In genomic region chr14:86404425-86404824, GRCh38 we compare ENCODE assay signal across 20 cellular contexts.
DNase-seq lines count a peak whose midpoint lies in the region; ATAC-seq, FAIRE-seq and TF ChIP-seq lines count a peak whose summit lies in the region.
"Had no signal": no experiment of that assay in that cellular context is flagged by ENCODE, and none has a peak within 500 bp of the region (broad histone marks: within the 10 kb centered on the region; RNA-seq: fewer than 3 reads in every experiment).

No MANE protein-coding gene starts in this region.

- H2AFZ ChIP-seq in HepG2 (ENCODE audit: low read length): no peak overlapping the region
- no peak overlapping the region for H2AFZ ChIP-seq in PC-3 (ENCODE audit: low read length)

- intact Hi-C loops in HepG2 (cut with micrococcal nuclease; ENCODE audit: unreplicated experiment) (no loop called here), right lobe of liver (cut with DNase I) (no loop called here), PC-3 (cut with micrococcal nuclease) (no loop called here)

- H3K4me3 ChIP-seq in HepG2 (replicated peaks in 1 of 3; ENCODE audit: insufficient read depth in 1 of 3, low read depth in 2 of 3, low read length in 3 of 3) (no peak overlapping the region), right lobe of liver (no peak overlapping the region), PC-3 (ENCODE audit: low read length) (no peak overlapping the region)

- no peaks in the 10 kb centered on the region for H3K9me2 ChIP-seq in PC-3 (replicated peaks; ENCODE audit: low read length)

- H3K36me3 Mint-ChIP-seq in glutamatergic neuron (ENCODE audit: unreplicated experiment): no peaks in the 10 kb centered on the region
- H3K36me3 Mint-ChIP-seq: CD8-positive, alpha-beta memory T cell had no signal

- POLR2A ChIA-PET in HepG2 (lab: Yijun Ruan, JAX) (no interaction called here), PC-3 (lab: Charles Lee; ENCODE audit: unreplicated experiment) (no interaction called here)

- no peak for TF ChIP-seq CTCF in HepG2 (CRISPR knock-in tag; IDR thresholded peaks at IDR 0.05)
- no peak for TF ChIP-seq CTCF in right lobe of liver (IDR thresholded peaks at IDR 0.05)
- TF ChIP-seq CTCF in PC-3 (conservative IDR thresholded peaks at IDR 0.05; ENCODE audit: low read depth, low read length): no peak
- TF ChIP-seq CTCF in glutamatergic neuron (IDR thresholded peaks at IDR 0.05; ENCODE audit: partially characterized antibody, unreplicated experiment): no peak
- TF ChIP-seq CTCF in GM13976 (IDR thresholded peaks at IDR 0.05; ENCODE audit: borderline replicate concordance, control extremely low read depth, extremely low read depth, insufficient read depth, missing control alignments): no peak

- H3K27me3 ChIP-seq in HepG2 (ENCODE audit: control insufficient read depth in 1 of 2, insufficient read depth in 2 of 2, low read length in 2 of 2) (no peaks in the 10 kb centered on the region), right lobe of liver (no peaks in the 10 kb centered on the region), PC-3 (ENCODE audit: low read length) (no peaks in the 10 kb centered on the region)

- H3K27ac Mint-ChIP-seq in glutamatergic neuron (ENCODE audit: unreplicated experiment): peak overlapping the region; percentile 38
- H3K27ac Mint-ChIP-seq: CD8-positive, alpha-beta memory T cell had no signal

- no TSS peak for BruUV-seq in HepG2 (replicated peaks; lab: Mats Ljungman, UMichigan)
- BruUV-seq in PC-3 (replicated peaks; lab: Mats Ljungman, UMichigan): no TSS peak

- no peaks in the 10 kb centered on the region for H3K9me3 Mint-ChIP-seq in glutamatergic neuron (ENCODE audit: unreplicated experiment)

- in situ Hi-C loops in HepG2 (cut with HindIII; ENCODE audit: extremely low pct_ligation_motif_present, low pct_unique_long_range_greater_than_20kb) (no loop called here), GM13976 (cut with MboI; ENCODE audit: low sequenced_read_pairs, unreplicated experiment) (no loop called here)

- no peaks in the 10 kb centered on the region for H3K27me3 Mint-ChIP-seq in glutamatergic neuron (ENCODE audit: unreplicated experiment)

- H3K4me1 ChIP-seq in HepG2 (ENCODE audit: insufficient read depth, low read length) (peaks cover 8% of the 10 kb centered on the region; the same call in 1 of the 2 replicates), right lobe of liver (no peaks in the 10 kb centered on the region), PC-3 (ENCODE audit: insufficient read depth, low read length) (no peaks in the 10 kb centered on the region)

- DNase-seq in HepG2 (ENCODE audit: low spot score) (peak; percentile 30), right lobe of liver (no peak), PC-3 (peak; percentile 25), glutamatergic neuron (no peak), NK-92 (lab: John Stamatoyannopoulos, UW; ENCODE audit: unreplicated experiment) (no peak), GM13976 (ENCODE audit: low spot score) (no peak), NCI-H446 treated with DMSO at 0.1 percent for 48 hours (lab: John Stamatoyannopoulos, UW) (no peak)
- DNase-seq: 8988T; CD8-positive, alpha-beta memory T cell; DMS53; GOT3; Kasumi-1; NCI-H1092 treated with DMSO at 0.1 percent for 48 hours; NCI-H146; NCI-H2029 treated with DMSO at 0.1 percent for 48 hours; NCI-H2171; SHP77 treated with DMSO at 0.1 percent for 48 hours; T-helper 1 cell had no signal

- H3K79me2 ChIP-seq in HepG2 (ENCODE audit: insufficient read depth, low read length) (no peaks in the 10 kb centered on the region), PC-3 (ENCODE audit: low read length) (no peaks in the 10 kb centered on the region)

- H3F3A ChIP-seq in PC-3 (ENCODE audit: low read length, unreplicated experiment): no peaks in the 10 kb centered on the region

- H3K4me2 ChIP-seq in HepG2 (ENCODE audit: low read depth, low read length): no peak overlapping the region
- H3K4me2 ChIP-seq in PC-3 (ENCODE audit: low read length): no peak overlapping the region

- H3K36me3 ChIP-seq in HepG2 (replicated peaks in 1 of 2; ENCODE audit: control insufficient read depth in 1 of 2, insufficient read depth in 2 of 2, low read length in 2 of 2): no peaks in the 10 kb centered on the region
- no peaks in the 10 kb centered on the region for H3K36me3 ChIP-seq in right lobe of liver
- no peaks in the 10 kb centered on the region for H3K36me3 ChIP-seq in PC-3 (ENCODE audit: low read depth, low read length)

- H4K20me1 ChIP-seq in HepG2 (ENCODE audit: insufficient read depth, low read length) (no peaks in the 10 kb centered on the region), PC-3 (ENCODE audit: low read length) (no peaks in the 10 kb centered on the region)

- no peak overlapping the region for H3K9ac ChIP-seq in HepG2 (ENCODE audit: insufficient read depth, low read depth, low read length)
- no peak overlapping the region for H3K9ac ChIP-seq in PC-3 (ENCODE audit: low read length)

- FAIRE-seq in HepG2 (lab: Jason Lieb, UNC): no peak
- FAIRE-seq: GM12892 had no signal

- no peak; the same call in 2 of the 3 replicates for ATAC-seq in HepG2
- no peak for ATAC-seq in right lobe of liver
- ATAC-seq in PC-3: no peak
- no peak for ATAC-seq in GM18909 (IDR thresholded peaks at IDR 0.05; ENCODE audit: poor library complexity, unreplicated experiment)

- CTCF ChIA-PET in HepG2 (lab: Yijun Ruan, JAX; ENCODE audit: low intra/inter-chr PET ratio, low total read pairs) (no interaction called here), PC-3 (lab: Charles Lee) (no interaction called here)

- no peak overlapping the region for H3K4me3 Mint-ChIP-seq in glutamatergic neuron (ENCODE audit: unreplicated experiment)
- H3K4me3 Mint-ChIP-seq: CD8-positive, alpha-beta memory T cell had no signal

- no peaks in the 10 kb centered on the region for H3K9me3 ChIP-seq in HepG2 (ENCODE audit: low read length)
- H3K9me3 ChIP-seq in right lobe of liver: no peaks in the 10 kb centered on the region
- 0 out of 2 replicates have a peak, but pooled peaks cover 4% of the 10 kb centered on the region for H3K9me3 ChIP-seq in PC-3 (ENCODE audit: low read length)

- no peak for TF ChIP-seq POLR2A in HepG2 (IDR thresholded peaks at IDR 0.05; ENCODE audit: insufficient read depth in 1 of 2, low read depth in 2 of 2, low read length in 2 of 2)
- TF ChIP-seq POLR2A in right lobe of liver (IDR thresholded peaks at IDR 0.05): no peak

- WGBS in HepG2 (ENCODE audit: low lambda C conversion rate): 3% methylated on average over 2 of the region's 2 CpGs
- WGBS in right lobe of liver (ENCODE audit: insufficient coverage, low coverage, low lambda C conversion rate, missing lambda C conversion rate): 22% methylated on average over 2 of the region's 2 CpGs

- TF ChIP-seq EP300 in HepG2 (IDR thresholded peaks at IDR 0.05; ENCODE audit: low read depth in 2 of 2, low read length in 2 of 2) (no peak), HepG2 (CRISPR knock-in tag; IDR thresholded peaks at IDR 0.05; ENCODE audit: borderline replicate concordance) (no peak)

- TF ChIP-seq RAD21 in HepG2 (CRISPR knock-in tag; IDR thresholded peaks at IDR 0.05): no peak

- H3K4me1 Mint-ChIP-seq in glutamatergic neuron (ENCODE audit: low read depth, unreplicated experiment): peaks cover 4% of the 10 kb centered on the region
- H3K4me1 Mint-ChIP-seq: CD8-positive, alpha-beta memory T cell had no signal

- no peak overlapping the region for H3K27ac ChIP-seq in HepG2 (ENCODE audit: extremely low read length, insufficient read depth, low read length)
- H3K27ac ChIP-seq in right lobe of liver: no peak overlapping the region
- H3K27ac ChIP-seq in PC-3 (ENCODE audit: low read length): no peak overlapping the region

TF ChIP-seq in HepG2, 621 proteins besides CTCF, POLR2A, EP300 and RAD21:
- TF ChIP-seq NR2F1 (CRISPR knock-in tag; IDR thresholded peaks at IDR 0.05) (0 out of 4 replicates have a peak, but pooled peaks of 1 of the 2 experiments have one; percentile 15), NR2F6 (IDR thresholded peaks at IDR 0.05) (no peak), NR2F6 (CRISPR knock-in tag; IDR thresholded peaks at IDR 0.05) (peak; percentile 26; the same call in 1 of the 2 replicates), ZNF205 (CRISPR knock-in tag; IDR thresholded peaks at IDR 0.05) (no peak), USF2 (IDR thresholded peaks at IDR 0.05; ENCODE audit: low read depth, low read length) (no peak), USF2 (CRISPR knock-in tag; IDR thresholded peaks at IDR 0.05; ENCODE audit: borderline replicate concordance) (no peak), SOX5 (CRISPR knock-in tag; IDR thresholded peaks at IDR 0.05; ENCODE audit: borderline replicate concordance) (peak; percentile 19; the same call in 1 of the 2 replicates), ZNF891 (CRISPR knock-in tag; IDR thresholded peaks at IDR 0.05) (no peak)

Comparison
In these comparisons a context has a peak if more than half of its experiments do, and no peak if none do; other contexts are left out.
1. DNase-seq: peak in HepG2 (single experiment) and PC-3 (single experiment); none in right lobe of liver (0 of 3), glutamatergic neuron (single experiment), NK-92 (single experiment), GM13976 (single experiment) and NCI-H446 treated with DMSO at 0.1 percent for 48 hours (single experiment).